1 cellular context compared by ENCODE assay signal in the genomic region with DNA sequence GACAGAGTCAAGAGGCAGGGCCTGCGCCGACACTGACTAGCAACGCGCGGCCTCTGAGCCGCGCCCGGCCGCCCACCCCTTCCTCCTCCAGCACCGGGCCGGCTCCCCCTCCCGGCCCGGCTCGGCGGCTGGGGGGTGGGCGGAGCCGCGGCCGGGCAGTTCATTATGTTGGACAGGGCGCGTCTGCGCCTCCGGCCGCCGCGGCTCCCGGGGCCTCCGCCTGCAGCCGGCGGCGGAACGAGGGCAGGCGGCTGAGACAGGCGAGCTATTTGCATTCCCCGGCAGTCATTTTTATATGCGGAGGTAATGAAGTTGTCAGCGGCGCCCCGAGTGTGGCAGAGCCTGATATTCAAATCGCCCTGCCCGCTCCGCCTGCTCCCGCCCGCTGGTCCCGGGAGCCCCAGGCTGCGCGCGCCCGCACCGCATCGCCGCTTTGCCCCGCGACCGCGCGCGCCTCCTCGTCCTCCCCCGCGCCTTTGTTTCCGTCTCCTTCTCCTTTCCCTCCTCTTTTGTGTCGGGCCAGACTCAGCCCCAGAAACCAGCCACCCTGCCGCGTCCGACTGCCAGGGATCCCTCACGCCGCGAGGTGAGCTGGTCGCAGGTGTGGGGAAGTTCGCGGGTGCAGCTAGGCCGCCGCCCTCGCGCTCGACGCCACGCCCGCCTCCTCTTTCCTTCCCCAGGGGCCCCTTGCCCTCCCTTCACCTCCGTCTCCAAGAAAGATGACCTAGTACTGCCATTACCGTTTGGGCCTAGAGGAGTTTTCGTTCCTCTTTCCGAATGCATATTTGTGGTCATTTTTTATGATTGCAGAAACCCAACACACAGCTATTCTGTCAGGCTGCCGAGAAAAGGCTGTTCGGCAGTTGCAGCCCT.
TF ChIP-seq lines count a peak whose summit lies in the region.

No MANE protein-coding gene starts in this region.

TF ChIP-seq in K562, 482 proteins besides CTCF, POLR2A, EP300 and RAD21 (continued from another document and continues in another):
- no peak for TF ChIP-seq ATF6 (CRISPR knock-in tag; IDR thresholded peaks at IDR 0.05)
- TF ChIP-seq CXXC5 (CRISPR knock-in tag; IDR thresholded peaks at IDR 0.05), result peak; percentile 74
- TF ChIP-seq TSC22D4 (tag; IDR thresholded peaks at IDR 0.05), result no peak
- TF ChIP-seq PRDM10 (IDR thresholded peaks at IDR 0.05; ENCODE audit: partially characterized antibody), result peak; percentile 59
- no peak for TF ChIP-seq DDX20 (tag; IDR thresholded peaks at IDR 0.05; ENCODE audit: low read depth)
- no peak for TF ChIP-seq MEF2A (IDR thresholded peaks at IDR 0.05; ENCODE audit: control insufficient read depth, low read depth, low read length)
- TF ChIP-seq, protein P1, sequence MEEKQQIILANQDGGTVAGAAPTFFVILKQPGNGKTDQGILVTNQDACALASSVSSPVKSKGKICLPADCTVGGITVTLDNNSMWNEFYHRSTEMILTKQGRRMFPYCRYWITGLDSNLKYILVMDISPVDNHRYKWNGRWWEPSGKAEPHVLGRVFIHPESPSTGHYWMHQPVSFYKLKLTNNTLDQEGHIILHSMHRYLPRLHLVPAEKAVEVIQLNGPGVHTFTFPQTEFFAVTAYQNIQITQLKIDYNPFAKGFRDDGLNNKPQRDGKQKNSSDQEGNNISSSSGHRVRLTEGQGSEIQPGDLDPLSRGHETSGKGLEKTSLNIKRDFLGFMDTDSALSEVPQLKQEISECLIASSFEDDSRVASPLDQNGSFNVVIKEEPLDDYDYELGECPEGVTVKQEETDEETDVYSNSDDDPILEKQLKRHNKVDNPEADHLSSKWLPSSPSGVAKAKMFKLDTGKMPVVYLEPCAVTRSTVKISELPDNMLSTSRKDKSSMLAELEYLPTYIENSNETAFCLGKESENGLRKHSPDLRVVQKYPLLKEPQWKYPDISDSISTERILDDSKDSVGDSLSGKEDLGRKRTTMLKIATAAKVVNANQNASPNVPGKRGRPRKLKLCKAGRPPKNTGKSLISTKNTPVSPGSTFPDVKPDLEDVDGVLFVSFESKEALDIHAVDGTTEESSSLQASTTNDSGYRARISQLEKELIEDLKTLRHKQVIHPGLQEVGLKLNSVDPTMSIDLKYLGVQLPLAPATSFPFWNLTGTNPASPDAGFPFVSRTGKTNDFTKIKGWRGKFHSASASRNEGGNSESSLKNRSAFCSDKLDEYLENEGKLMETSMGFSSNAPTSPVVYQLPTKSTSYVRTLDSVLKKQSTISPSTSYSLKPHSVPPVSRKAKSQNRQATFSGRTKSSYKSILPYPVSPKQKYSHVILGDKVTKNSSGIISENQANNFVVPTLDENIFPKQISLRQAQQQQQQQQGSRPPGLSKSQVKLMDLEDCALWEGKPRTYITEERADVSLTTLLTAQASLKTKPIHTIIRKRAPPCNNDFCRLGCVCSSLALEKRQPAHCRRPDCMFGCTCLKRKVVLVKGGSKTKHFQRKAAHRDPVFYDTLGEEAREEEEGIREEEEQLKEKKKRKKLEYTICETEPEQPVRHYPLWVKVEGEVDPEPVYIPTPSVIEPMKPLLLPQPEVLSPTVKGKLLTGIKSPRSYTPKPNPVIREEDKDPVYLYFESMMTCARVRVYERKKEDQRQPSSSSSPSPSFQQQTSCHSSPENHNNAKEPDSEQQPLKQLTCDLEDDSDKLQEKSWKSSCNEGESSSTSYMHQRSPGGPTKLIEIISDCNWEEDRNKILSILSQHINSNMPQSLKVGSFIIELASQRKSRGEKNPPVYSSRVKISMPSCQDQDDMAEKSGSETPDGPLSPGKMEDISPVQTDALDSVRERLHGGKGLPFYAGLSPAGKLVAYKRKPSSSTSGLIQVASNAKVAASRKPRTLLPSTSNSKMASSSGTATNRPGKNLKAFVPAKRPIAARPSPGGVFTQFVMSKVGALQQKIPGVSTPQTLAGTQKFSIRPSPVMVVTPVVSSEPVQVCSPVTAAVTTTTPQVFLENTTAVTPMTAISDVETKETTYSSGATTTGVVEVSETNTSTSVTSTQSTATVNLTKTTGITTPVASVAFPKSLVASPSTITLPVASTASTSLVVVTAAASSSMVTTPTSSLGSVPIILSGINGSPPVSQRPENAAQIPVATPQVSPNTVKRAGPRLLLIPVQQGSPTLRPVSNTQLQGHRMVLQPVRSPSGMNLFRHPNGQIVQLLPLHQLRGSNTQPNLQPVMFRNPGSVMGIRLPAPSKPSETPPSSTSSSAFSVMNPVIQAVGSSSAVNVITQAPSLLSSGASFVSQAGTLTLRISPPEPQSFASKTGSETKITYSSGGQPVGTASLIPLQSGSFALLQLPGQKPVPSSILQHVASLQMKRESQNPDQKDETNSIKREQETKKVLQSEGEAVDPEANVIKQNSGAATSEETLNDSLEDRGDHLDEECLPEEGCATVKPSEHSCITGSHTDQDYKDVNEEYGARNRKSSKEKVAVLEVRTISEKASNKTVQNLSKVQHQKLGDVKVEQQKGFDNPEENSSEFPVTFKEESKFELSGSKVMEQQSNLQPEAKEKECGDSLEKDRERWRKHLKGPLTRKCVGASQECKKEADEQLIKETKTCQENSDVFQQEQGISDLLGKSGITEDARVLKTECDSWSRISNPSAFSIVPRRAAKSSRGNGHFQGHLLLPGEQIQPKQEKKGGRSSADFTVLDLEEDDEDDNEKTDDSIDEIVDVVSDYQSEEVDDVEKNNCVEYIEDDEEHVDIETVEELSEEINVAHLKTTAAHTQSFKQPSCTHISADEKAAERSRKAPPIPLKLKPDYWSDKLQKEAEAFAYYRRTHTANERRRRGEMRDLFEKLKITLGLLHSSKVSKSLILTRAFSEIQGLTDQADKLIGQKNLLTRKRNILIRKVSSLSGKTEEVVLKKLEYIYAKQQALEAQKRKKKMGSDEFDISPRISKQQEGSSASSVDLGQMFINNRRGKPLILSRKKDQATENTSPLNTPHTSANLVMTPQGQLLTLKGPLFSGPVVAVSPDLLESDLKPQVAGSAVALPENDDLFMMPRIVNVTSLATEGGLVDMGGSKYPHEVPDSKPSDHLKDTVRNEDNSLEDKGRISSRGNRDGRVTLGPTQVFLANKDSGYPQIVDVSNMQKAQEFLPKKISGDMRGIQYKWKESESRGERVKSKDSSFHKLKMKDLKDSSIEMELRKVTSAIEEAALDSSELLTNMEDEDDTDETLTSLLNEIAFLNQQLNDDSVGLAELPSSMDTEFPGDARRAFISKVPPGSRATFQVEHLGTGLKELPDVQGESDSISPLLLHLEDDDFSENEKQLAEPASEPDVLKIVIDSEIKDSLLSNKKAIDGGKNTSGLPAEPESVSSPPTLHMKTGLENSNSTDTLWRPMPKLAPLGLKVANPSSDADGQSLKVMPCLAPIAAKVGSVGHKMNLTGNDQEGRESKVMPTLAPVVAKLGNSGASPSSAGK (IDR thresholded peaks at IDR 0.05), result peak; percentile 91
- no peak for TF ChIP-seq MEF2D (tag; conservative IDR thresholded peaks at IDR 0.05; ENCODE audit: low read depth)
- peak; percentile 86 for TF ChIP-seq CTBP1 (IDR thresholded peaks at IDR 0.05; ENCODE audit: borderline replicate concordance)
- TF ChIP-seq CREB3L1 (IDR thresholded peaks at IDR 0.05; ENCODE audit: borderline replicate concordance, low read depth), result peak; percentile 52; the same call in 1 of the 2 replicates
- TF ChIP-seq ZNF740 (CRISPR knock-in tag; IDR thresholded peaks at IDR 0.05), result peak; percentile 66; the same call in 1 of the 2 replicates
- TF ChIP-seq ZNF740 (tag; IDR thresholded peaks at IDR 0.05), result no peak
- TF ChIP-seq TARDBP (IDR thresholded peaks at IDR 0.05), result no peak
- TF ChIP-seq ZNF277 (CRISPR knock-in tag; IDR thresholded peaks at IDR 0.05; ENCODE audit: borderline replicate concordance), result no peak
- TF ChIP-seq RHOXF2B (CRISPR knock-in tag; conservative IDR thresholded peaks at IDR 0.05), result no peak
- TF ChIP-seq ZEB2 (IDR thresholded peaks at IDR 0.05), result peak; percentile 52
- TF ChIP-seq HDGF (IDR thresholded peaks at IDR 0.05), result 0 out of 2 replicates have a peak, but pooled peaks have one; percentile 43
- TF ChIP-seq SMARCA5 (IDR thresholded peaks at IDR 0.05), result 0 out of 2 replicates have a peak, but pooled peaks have one; percentile 49
- TF ChIP-seq BRCA1 (IDR thresholded peaks at IDR 0.05), result no peak
- TF ChIP-seq BRCA1 (CRISPR knock-in tag; IDR thresholded peaks at IDR 0.05), result no peak
- peak; percentile 80 for TF ChIP-seq EGR1 (conservative IDR thresholded peaks at IDR 0.05)
- TF ChIP-seq EP400 (IDR thresholded peaks at IDR 0.05), result peak; percentile 41
